In genomic region chr6:80003841-80004198, GRCh38 we compare ENCODE assay signal across 8 cellular contexts. TPM values are rescaled to one million over a fixed set of nuclear protein-coding genes. Genes with fewer than 3 reads are reported as not detected.
DNase-seq lines count a peak whose midpoint lies in the region; ATAC-seq, FAIRE-seq and TF ChIP-seq lines count a peak whose summit lies in the region.

No MANE protein-coding gene starts in this region.

- TF ChIP-seq POLR2A in thyroid gland (IDR thresholded peaks at IDR 0.05): no peak

- H2AK5ac ChIP-seq in mesenchymal stem cell (ENCODE audit: low read length, severe bottlenecking): no peak overlapping the region

- peak overlapping the region; percentile 67 for H2BK15ac ChIP-seq in mesenchymal stem cell (ENCODE audit: low read depth, poor library complexity, severe bottlenecking)

- no peak overlapping the region for H2BK12ac ChIP-seq in mesenchymal stem cell (ENCODE audit: low read length in 2 of 2)

- H3K27ac ChIP-seq in coronary artery (peak overlapping the region; percentile 48 to 89), mesenchymal stem cell (ENCODE audit: low read length, poor library complexity, severe bottlenecking) (peak overlapping the region; percentile 88), thyroid gland (peak overlapping the region; percentile 75 to 81 (median 81))

- intact Hi-C loops in thyroid gland (cut with DNase I): no loop called here

- no peak overlapping the region for H2BK120ac ChIP-seq in mesenchymal stem cell (ENCODE audit: low read depth, low read length)

- peak overlapping the region; percentile 97 for H3K9ac ChIP-seq in mesenchymal stem cell (ENCODE audit: low read length)

- H3K4ac ChIP-seq in mesenchymal stem cell (ENCODE audit: low read depth in 1 of 2, low read length in 2 of 2): peak overlapping the region in 1 of 2 experiments; percentile 93

- ATAC-seq in GM18873 (IDR thresholded peaks at IDR 0.05; ENCODE audit: low FRiP score, unreplicated experiment): peak; percentile 8

- H3K36me3 ChIP-seq in BE2C: peaks cover 6% of the 10 kb centered on the region; the same call in 1 of the 2 replicates
- no peaks in the 10 kb centered on the region for H3K36me3 ChIP-seq in mesenchymal stem cell (ENCODE audit: control insufficient read depth in 1 of 2, insufficient read depth in 2 of 2, low read depth in 1 of 2, low read length in 2 of 2)
- no peaks in the 10 kb centered on the region for H3K36me3 ChIP-seq in thyroid gland

- H3K4me1 ChIP-seq in BE2C: no peaks in the 10 kb centered on the region
- H3K4me1 ChIP-seq in mesenchymal stem cell (ENCODE audit: control insufficient read depth, insufficient read depth, low read depth, low read length): peaks cover 3% of the 10 kb centered on the region
- peaks cover 0 to 6% of the 10 kb centered on the region in 2 donors for H3K4me1 ChIP-seq in thyroid gland

- 12% methylated on average over 13 of the region's 15 CpGs for WGBS in mesenchymal stem cell
- WGBS in thyroid gland, 2 donors: 3 to 4% methylated on average over 15 of the region's 15 CpGs

- no peak overlapping the region for H3K23ac ChIP-seq in mesenchymal stem cell (ENCODE audit: low read length in 2 of 2)

- peaks cover 7% of the 10 kb centered on the region for H3K79me1 ChIP-seq in mesenchymal stem cell (replicated peaks; ENCODE audit: low read length, poor library complexity, severe bottlenecking)

- peak overlapping the region in 1 of 2 experiments; percentile 95 for H3K14ac ChIP-seq in mesenchymal stem cell (ENCODE audit: low read length in 2 of 2)

- peak; percentile 44 for FAIRE-seq in HTR-8/SVneo (lab: Jason Lieb, UNC)

- H3K4me3 ChIP-seq in BE2C (ENCODE audit: low read depth, low read length) (peak overlapping the region; percentile 92), coronary artery (peak overlapping the region; percentile 80), mesenchymal stem cell (ENCODE audit: insufficient read depth in 1 of 2, low read depth in 1 of 2, low read length in 2 of 2) (peak overlapping the region; percentile 93 to 97), thyroid gland (replicated peaks in 1 of 3) (peak overlapping the region; percentile 22 to 54 (median 37))

- peak; percentile 9 for DNase-seq in BE2C
- DNase-seq in HTR-8/SVneo (ENCODE audit: insufficient read length, low spot score): peak; percentile 2
- DNase-seq in T-helper 1 cell: peak in 4 of 5 donors; percentile 15 to 64 (median 22)
- DNase-seq in coronary artery (ENCODE audit: low spot score): no peak
- no peak for DNase-seq in mesenchymal stem cell
- DNase-seq in thyroid gland: peak; percentile 27 to 51
- DNase-seq in 8988T: no peak

- H2BK5ac ChIP-seq in mesenchymal stem cell (ENCODE audit: low read depth, low read length, poor library complexity, severe bottlenecking): peak overlapping the region; percentile 33

- no peaks in the 10 kb centered on the region for H3K9me3 ChIP-seq in BE2C
- H3K9me3 ChIP-seq in mesenchymal stem cell (ENCODE audit: control insufficient read depth, low read length): peaks cover 3% of the 10 kb centered on the region
- no peaks in the 10 kb centered on the region for H3K9me3 ChIP-seq in thyroid gland

- no peak for TF ChIP-seq CTCF in BE2C (IDR thresholded peaks at IDR 0.05; ENCODE audit: low read depth, low read length)
- TF ChIP-seq CTCF in coronary artery (IDR thresholded peaks at IDR 0.05): no peak
- TF ChIP-seq CTCF in thyroid gland (IDR thresholded peaks at IDR 0.05): no peak

- peak overlapping the region; percentile 94 for H3K4me2 ChIP-seq in mesenchymal stem cell (ENCODE audit: low read length, poor library complexity, severe bottlenecking)

- peak overlapping the region; percentile 80 for H4K91ac ChIP-seq in mesenchymal stem cell (ENCODE audit: low read length)

- peak overlapping the region; percentile 14 for H4K8ac ChIP-seq in mesenchymal stem cell (ENCODE audit: low read length)

- no peaks in the 10 kb centered on the region for H3K27me3 ChIP-seq in BE2C
- no peaks in the 10 kb centered on the region for H3K27me3 ChIP-seq in mesenchymal stem cell (ENCODE audit: control insufficient read depth in 1 of 2, insufficient read depth in 1 of 2, low read length in 2 of 2)
- H3K27me3 ChIP-seq in thyroid gland: no peaks in the 10 kb centered on the region

- H3K18ac ChIP-seq in mesenchymal stem cell (ENCODE audit: low read depth in 1 of 2, low read length in 2 of 2): peak overlapping the region; percentile 91 to 98

- peak overlapping the region; percentile 99 for H2AFZ ChIP-seq in mesenchymal stem cell (ENCODE audit: low read depth, low read length)

RNA-seq across cellular contexts. Expression of gene TTK, which starts 0.6 kb away (rescaled TPM):
- 2.8 TPM for polyA plus RNA-seq in BE2C (2012; ENCODE audit: insufficient read depth, insufficient read length, low read depth)
- polyA plus RNA-seq in mesenchymal stem cell (2013, experiment 1 of 2): 3.1 TPM
- 3.3 TPM for polyA plus RNA-seq in mesenchymal stem cell (2013, experiment 2 of 2)
- total RNA-seq in thyroid gland: 1 to 10 TPM in 1 of 4 donors, under 1 TPM in 2, not detected in 1; 0.33 to 1.9 (median 0.81) TPM

RNA-seq across cellular contexts. Expression of gene ELOVL4, which starts 56.5 kb away (rescaled TPM):
- 8.3 TPM for polyA plus RNA-seq in BE2C (2012; ENCODE audit: insufficient read depth, insufficient read length, low read depth)
- 10.7 TPM for polyA plus RNA-seq in mesenchymal stem cell (2013, experiment 1 of 2)
- 11.6 TPM for polyA plus RNA-seq in mesenchymal stem cell (2013, experiment 2 of 2)
- 1 to 10 TPM in 2 of 4 donors, under 1 TPM in 2; 0.88 to 1.6 (median 0.94) TPM for total RNA-seq in thyroid gland

Comparison
In these comparisons a context has a peak if more than half of its experiments do, and no peak if none do; other contexts are left out.
1. DNase-seq: peak in BE2C (single experiment), HTR-8/SVneo (single experiment), T-helper 1 cell (4 of 5) and thyroid gland (2 of 2); none in coronary artery (single experiment), mesenchymal stem cell (single experiment) and 8988T (single experiment).
2. H3K4me3 ChIP-seq: peak in every context shown above with its lines; median percentile 95 in mesenchymal stem cell; 92 in BE2C; 80 in coronary artery; 37 in thyroid gland.
3. Peak in every context shown above with its lines, with median percentiles within 50 percentile points of each other: H3K27ac ChIP-seq.